ENCODE assay signal across 27 cellular contexts in genomic region chr6:28861339-28861738, GRCh38.
"Had no signal": no experiment of that assay in that cellular context is flagged by ENCODE, and none has a peak within 500 bp of the region (broad histone marks: within the 10 kb centered on the region; RNA-seq: fewer than 3 reads in every experiment).

No MANE protein-coding gene starts in this region.

- H3K27me3 ChIP-seq: colonic mucosa, dorsolateral prefrontal cortex, esophagus muscularis mucosa had no signal

- H3K36me3 ChIP-seq: colonic mucosa, esophagus muscularis mucosa, esophagus squamous epithelium, gastrocnemius medialis, gastroesophageal sphincter, heart left ventricle, heart right ventricle had no signal

- DNase-seq: colonic mucosa; cortex of kidney; dermis blood vessel endothelial cell; dorsolateral prefrontal cortex; effector CD4-positive, alpha-beta T cell; effector CD8-positive, alpha-beta T cell; effector memory CD4-positive, alpha-beta T cell; effector memory CD8-positive, alpha-beta T cell; endodermal cell; esophagus squamous epithelium; foreskin fibroblast; foreskin keratinocyte; foreskin melanocyte; gastrocnemius medialis; glutamatergic neuron; head of caudate nucleus; heart left ventricle; heart right ventricle had no signal

- H3K4me3 ChIP-seq: colonic mucosa, coronary artery, dorsolateral prefrontal cortex, esophagus muscularis mucosa, esophagus squamous epithelium, gastrocnemius medialis, gastroesophageal sphincter, heart left ventricle, heart right ventricle had no signal

- H3K9me3 ChIP-seq: colonic mucosa, esophagus squamous epithelium, gastrocnemius medialis had no signal

- FAIRE-seq: colon, endometrium, endothelial cell of umbilical vein, frontal cortex had no signal

- ATAC-seq: effector memory CD8-positive, alpha-beta T cell; esophagus mucosa; foreskin keratinocyte; gastrocnemius medialis; gastroesophageal sphincter; heart left ventricle; heart right ventricle had no signal

- H3K27ac ChIP-seq: colonic mucosa, coronary artery, dorsolateral prefrontal cortex, epithelial cell of prostate, esophagus muscularis mucosa, esophagus squamous epithelium, foreskin keratinocyte, gastrocnemius medialis, gastroesophageal sphincter, heart left ventricle, heart right ventricle had no signal

- H3K4me1 ChIP-seq: foreskin keratinocyte had no signal
